In the genomic region with DNA sequence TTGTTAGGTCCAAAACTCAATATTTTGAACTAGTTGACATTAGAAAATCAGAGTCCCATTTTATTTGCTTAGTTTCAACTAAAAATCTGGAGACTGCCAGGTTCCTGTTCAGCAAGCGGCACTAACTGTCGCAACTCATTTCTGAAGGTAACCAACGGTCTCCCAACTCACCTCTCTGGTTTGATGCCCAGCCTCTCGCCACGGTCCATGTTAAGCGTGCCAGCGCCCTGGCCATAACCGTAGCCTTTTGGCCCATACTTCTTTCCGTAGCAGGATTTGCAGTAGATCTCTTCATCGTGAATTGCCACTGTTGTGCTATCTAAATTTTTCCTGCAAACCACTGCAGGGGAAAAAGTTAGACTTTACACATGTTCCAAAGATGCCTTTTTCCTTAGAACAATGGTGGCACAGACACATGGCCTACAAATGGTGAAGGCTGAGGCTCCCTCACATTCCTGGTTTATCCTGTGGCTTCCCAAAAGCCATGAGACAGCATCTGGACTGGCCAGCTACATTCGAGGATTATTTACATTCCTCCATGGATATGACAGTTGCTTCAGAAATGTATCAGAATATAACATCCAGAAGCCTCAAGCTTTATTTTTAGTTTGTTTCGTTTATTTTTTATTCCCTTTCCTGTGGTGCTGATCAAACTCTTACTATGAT, we compare ENCODE assay signal across 16 cellular contexts. TPM values are rescaled to one million over a fixed set of nuclear protein-coding genes. Genes with fewer than 3 reads are reported as not detected.
DNase-seq lines count a peak whose midpoint lies in the region; TF ChIP-seq lines count a peak whose summit lies in the region.
"Had no signal": no experiment of that assay in that cellular context is flagged by ENCODE, and none has a peak within 500 bp of the region (broad histone marks: within the 10 kb centered on the region; RNA-seq: fewer than 3 reads in every experiment).

No MANE protein-coding gene starts in this region.

- DNase-seq in AG04449 (ENCODE audit: low read depth, low spot score) (peak; percentile 85), HS-27A (ENCODE audit: low read depth) (peak; percentile 64), coronary artery (ENCODE audit: low spot score) (no peak), stomach (no peak), NCI-H128 (lab: John Stamatoyannopoulos, UW; ENCODE audit: unreplicated experiment) (no peak)
- no peak for DNase-seq in CD4-positive, alpha-beta memory T cell
- no peak for DNase-seq in activated CD4-positive, CD25-positive, alpha-beta regulatory T cell treated with anti-CD3 and anti-CD28 coated beads, Interleukin-2, amount 50 U/mL, for 72 hours
- DNase-seq: activated CD8-positive, alpha-beta memory T cell treated with anti-CD3 and anti-CD28 coated beads, Interleukin-2, amount 50 U/mL, for 48 hours; activated naive CD8-positive, alpha-beta T cell treated with anti-CD3 and anti-CD28 coated beads, Interleukin-2, amount 10 ng/mL, durations not matched to agents 7 days and 5 days; left cardiac atrium; naive thymus-derived CD4-positive, alpha-beta T cell; spleen had no signal

- no peak overlapping the region for H3K4me3 Mint-ChIP-seq in CD4-positive, alpha-beta memory T cell
- H3K4me3 Mint-ChIP-seq: activated naive CD8-positive, alpha-beta T cell treated with anti-CD3 and anti-CD28 coated beads, Interleukin-2, amount 10 ng/mL, durations not matched to agents 7 days and 5 days; dendritic cell treated with granulocyte-macrophage colony-stimulating factor and Interleukin-4, amounts not matched to agents 40 ng/mL and 50 ng/mL, for 4 days; naive thymus-derived CD4-positive, alpha-beta T cell had no signal

- H3K4me3 ChIP-seq in AG04449 (ENCODE audit: low read depth, low read length) (peak overlapping the region; percentile 9), coronary artery (no peak overlapping the region), mesodermal cell (ENCODE audit: extremely low read depth, insufficient read depth, low read length, poor library complexity, severe bottlenecking) (no peak overlapping the region), stomach (no peak overlapping the region)
- H3K4me3 ChIP-seq in CD4-positive, alpha-beta memory T cell (ENCODE audit: low read length in 2 of 2) = no peak overlapping the region
- H3K4me3 ChIP-seq: SK-N-MC, spleen, tibial nerve had no signal

- peaks cover 49% of the 10 kb centered on the region for H3K36me3 ChIP-seq in mesodermal cell (ENCODE audit: control insufficient read depth, insufficient read depth, low read length)
- no peaks in the 10 kb centered on the region for H3K36me3 ChIP-seq in CD4-positive, alpha-beta memory T cell (ENCODE audit: insufficient read depth, low read length)
- peaks cover 0 to 14% (median 6%) of the 10 kb centered on the region in 4 donors for H3K36me3 ChIP-seq in stomach

- no peaks in the 10 kb centered on the region for H3K27me3 ChIP-seq in CD4-positive, alpha-beta memory T cell (ENCODE audit: insufficient read depth, low read length)
- H3K27me3 ChIP-seq in stomach = no peaks in the 10 kb centered on the region
- H3K27me3 ChIP-seq: spleen, tibial nerve had no signal

- no peak for TF ChIP-seq EP300 in stomach (IDR thresholded peaks at IDR 0.05)

- WGBS in mesodermal cell (ENCODE audit: insufficient coverage in 2 of 2), 2 experiments = 97% methylated on average over 10 of the region's 12 CpGs
- WGBS in stomach, 5 donors = 82 to 91% (median 89%) methylated on average over 12 of the region's 12 CpGs

- no peak overlapping the region for H3K27ac Mint-ChIP-seq in CD4-positive, alpha-beta memory T cell
- H3K27ac Mint-ChIP-seq: activated naive CD8-positive, alpha-beta T cell treated with anti-CD3 and anti-CD28 coated beads, Interleukin-2, amount 10 ng/mL, durations not matched to agents 7 days and 5 days; dendritic cell treated with granulocyte-macrophage colony-stimulating factor and Interleukin-4, amounts not matched to agents 40 ng/mL and 50 ng/mL, for 4 days; naive thymus-derived CD4-positive, alpha-beta T cell had no signal

- TF ChIP-seq POLR2A in stomach (IDR thresholded peaks at IDR 0.05) = no peak

- H3K9me3 ChIP-seq in mesodermal cell (ENCODE audit: control insufficient read depth, low read length) (no peaks in the 10 kb centered on the region), stomach (no peaks in the 10 kb centered on the region)
- H3K9me3 ChIP-seq in CD4-positive, alpha-beta memory T cell (ENCODE audit: control insufficient read depth in 1 of 2, low read length in 2 of 2) = no peaks in the 10 kb centered on the region
- H3K9me3 ChIP-seq: spleen, tibial nerve had no signal

- POLR2A ChIA-PET in AG04449 (lab: Yijun Ruan, JAX) = interaction anchor here (0.9 to 2.2 kb wide), 2 partner anchors 16 to 20 kb away, joined by 3 to 24 read pairs; partner anchors contain the start of gene CSRP2
- POLR2A ChIA-PET in CD4-positive, alpha-beta memory T cell (lab: Charles Lee; ENCODE audit: partially characterized antibody) = no interaction called here

- H3K4me1 ChIP-seq in mesodermal cell (ENCODE audit: control insufficient read depth, insufficient read depth, low read length, poor library complexity, severe bottlenecking) = peaks cover 32% of the 10 kb centered on the region
- no peaks in the 10 kb centered on the region for H3K4me1 ChIP-seq in CD4-positive, alpha-beta memory T cell (ENCODE audit: insufficient read depth, low read length)
- H3K4me1 ChIP-seq in stomach = peaks cover 0 to 37% (median 14%) of the 10 kb centered on the region in 4 donors
- H3K4me1 ChIP-seq: spleen had no signal

- peaks cover 3 to 5% of the 10 kb centered on the region in 2 donors for H3K27me3 Mint-ChIP-seq in CD4-positive, alpha-beta memory T cell
- H3K27me3 Mint-ChIP-seq: dendritic cell treated with granulocyte-macrophage colony-stimulating factor and Interleukin-4, amounts not matched to agents 40 ng/mL and 50 ng/mL, for 4 days had no signal

- H3K4me1 Mint-ChIP-seq in CD4-positive, alpha-beta memory T cell = no peaks in the 10 kb centered on the region
- H3K4me1 Mint-ChIP-seq: activated naive CD8-positive, alpha-beta T cell treated with anti-CD3 and anti-CD28 coated beads, Interleukin-2, amount 10 ng/mL, durations not matched to agents 7 days and 5 days had no signal

- peak overlapping the region; percentile 27 to 29 for H3K27ac ChIP-seq in coronary artery
- H3K27ac ChIP-seq in mesodermal cell (ENCODE audit: low read depth, low read length, severe bottlenecking) = peak overlapping the region; percentile 63
- H3K27ac ChIP-seq in CD4-positive, alpha-beta memory T cell (ENCODE audit: low read depth, low read length) = no peak overlapping the region
- peak overlapping the region in 2 of 5 donors; percentile 32 to 33 for H3K27ac ChIP-seq in stomach
- H3K27ac ChIP-seq: SK-N-MC, spleen, tibial nerve had no signal

- CTCF ChIA-PET in AG04449 (lab: Yijun Ruan, JAX) = interaction anchor here (1.1 to 1.9 kb wide), 3 partner anchors 43 to 241 kb away, joined by 4 to 13 read pairs (median 4); no protein-coding TSS in a partner anchor
- CTCF ChIA-PET in CD4-positive, alpha-beta memory T cell (lab: Charles Lee; ENCODE audit: partially characterized antibody) = no interaction called here

- H3K36me3 Mint-ChIP-seq in CD4-positive, alpha-beta memory T cell = no peaks in the 10 kb centered on the region
- H3K36me3 Mint-ChIP-seq: naive thymus-derived CD4-positive, alpha-beta T cell had no signal

- H3K9me3 Mint-ChIP-seq in CD4-positive, alpha-beta memory T cell = no peaks in the 10 kb centered on the region
- H3K9me3 Mint-ChIP-seq: activated naive CD8-positive, alpha-beta T cell treated with anti-CD3 and anti-CD28 coated beads, Interleukin-2, amount 10 ng/mL, durations not matched to agents 7 days and 5 days; dendritic cell treated with granulocyte-macrophage colony-stimulating factor and Interleukin-4, amounts not matched to agents 40 ng/mL and 50 ng/mL, for 4 days had no signal

- no peak for TF ChIP-seq CTCF in AG04449 (IDR thresholded peaks at IDR 0.05; ENCODE audit: insufficient read depth, low read length, missing control alignments)
- no peak for TF ChIP-seq CTCF in coronary artery (IDR thresholded peaks at IDR 0.05)
- TF ChIP-seq CTCF in stomach (IDR thresholded peaks at IDR 0.05) = no peak

- intact Hi-C loops in CD4-positive, alpha-beta memory T cell (cut with micrococcal nuclease) = no loop called here
- intact Hi-C loops in stomach (cut with DNase I; ENCODE audit: low total_unique reads) = no loop called here

RNA-seq across cellular contexts. Expression of gene CSRP2, which starts 15.7 kb away (rescaled TPM):
- polyA plus RNA-seq in mesodermal cell (2013, experiment 1 of 2) = 207 TPM
- 210 TPM for polyA plus RNA-seq in mesodermal cell (2013, experiment 2 of 2)
- not detected for total RNA-seq in CD4-positive, alpha-beta memory T cell
- under 1 TPM; 0.11 to 0.83 TPM for polyA plus RNA-seq in CD4-positive, alpha-beta memory T cell
- total RNA-seq in stomach = 10 to 100 TPM in 3 of 5 donors, 1 to 10 TPM in 1, not detected in 1; 6.4 to 50.9 (median 22.2) TPM
- 100 to 1,000 TPM in 1 of 3 donors, 10 to 100 TPM in 2; 32.7 to 162 (median 41.0) TPM for polyA plus RNA-seq in stomach
- total RNA-seq: naive thymus-derived CD4-positive, alpha-beta T cell had no signal

Comparison
In these comparisons a context has a peak if more than half of its experiments do, and no peak if none do; other contexts are left out.
1. DNase-seq: peak in AG04449 (single experiment) and HS-27A (single experiment); none in coronary artery (single experiment), CD4-positive, alpha-beta memory T cell (0 of 5), stomach (single experiment), activated CD4-positive, CD25-positive, alpha-beta regulatory T cell treated with anti-CD3 and anti-CD28 coated beads, Interleukin-2, amount 50 U/mL, for 72 hours (single experiment) and NCI-H128 (single experiment).